24 cellular contexts compared by ENCODE assay signal in genomic region chr20:9126527-9126926, GRCh38. TPM values are rescaled to one million over a fixed set of nuclear protein-coding genes. Genes with fewer than 3 reads are reported as not detected.
DNase-seq lines count a peak whose midpoint lies in the region; ATAC-seq, FAIRE-seq and TF ChIP-seq lines count a peak whose summit lies in the region.
"Had no signal": no experiment of that assay in that cellular context is flagged by ENCODE, and none has a peak within 500 bp of the region (broad histone marks: within the 10 kb centered on the region; RNA-seq: fewer than 3 reads in every experiment).

No MANE protein-coding gene starts in this region.

- FAIRE-seq in keratinocyte (lab: Jason Lieb, UNC): peak; percentile 34
- FAIRE-seq: GM19239, HepG2 had no signal

- no peak for TF ChIP-seq CTCF in keratinocyte (optimal IDR thresholded peaks at IDR 0.05 in 1 of 3, IDR thresholded peaks at IDR 0.05 in 1 of 3, conservative IDR thresholded peaks at IDR 0.05 in 1 of 3; ENCODE audit: extremely low read depth in 1 of 3, insufficient read depth in 2 of 3, low read length in 3 of 3)

- H3K4me3 ChIP-seq in adipocyte (ENCODE audit: low read length) (no peak overlapping the region), keratinocyte (ENCODE audit: control insufficient read depth in 2 of 3, extremely low read depth in 1 of 3, insufficient read depth in 2 of 3, low read depth in 1 of 3, low read length in 3 of 3) (no peak overlapping the region)
- H3K4me3 ChIP-seq: BLaER1, GM23248, SK-N-MC had no signal

- H3K9me3 ChIP-seq in adipocyte (ENCODE audit: control insufficient read depth, low read length): peaks cover 5% of the 10 kb centered on the region
- H3K9me3 ChIP-seq in keratinocyte (ENCODE audit: control insufficient read depth, low read depth, low read length): no peaks in the 10 kb centered on the region

- H3K4me2 ChIP-seq in keratinocyte (ENCODE audit: control insufficient read depth, extremely low read depth, insufficient read depth, low read depth, low read length): no peak overlapping the region
- H3K4me2 ChIP-seq: BLaER1, KMS-11 had no signal

- H3K27me3 ChIP-seq in adipocyte (replicated peaks; ENCODE audit: control insufficient read depth, insufficient read depth, low read length): no peaks in the 10 kb centered on the region
- H3K27me3 ChIP-seq in keratinocyte (ENCODE audit: control insufficient read depth, extremely low read depth, insufficient read depth, low read length): no peaks in the 10 kb centered on the region
- H3K27me3 ChIP-seq: BLaER1 had no signal

- DNase-seq in COLO829 (ENCODE audit: low spot score): peak; percentile 76
- DNase-seq in adipocyte (ENCODE audit: low read depth): peak; percentile 24
- DNase-seq in keratinocyte (ENCODE audit: low read depth, low spot score): no peak
- DNase-seq in activated naive CD4-positive, alpha-beta T cell treated with anti-CD3 and anti-CD28 coated beads, Interleukin-2, amount 50 U/mL, for 16 hours: no peak
- no peak for DNase-seq in activated CD8-positive, alpha-beta T cell treated with anti-CD3 and anti-CD28 coated beads, Interleukin-2, amount 10 ng/mL, durations not matched to agents 7 days and 5 days
- DNase-seq: Calu3; CD4-positive, alpha-beta memory T cell; GF-D8; GM23248; HCEC 1CT; NCI-H146; NCI-H2029 treated with DMSO at 0.1 percent for 48 hours; NCI-H510A; NCI-H748 treated with DMSO at 0.1 percent for 48 hours; NK-92 treated with Interleukin-12 subunit alpha and Interleukin-12 subunit beta, amount 100 ng/mL, for 24 hours; Right ventricle myocardium superior had no signal

- no peaks in the 10 kb centered on the region for H3K36me3 Mint-ChIP-seq in activated CD8-positive, alpha-beta T cell treated with anti-CD3 and anti-CD28 coated beads, Interleukin-2, amount 10 ng/mL, durations not matched to agents 7 days and 5 days (ENCODE audit: low read depth)
- H3K36me3 Mint-ChIP-seq: CD4-positive, alpha-beta memory T cell had no signal

- no peak overlapping the region for H3K27ac Mint-ChIP-seq in activated CD8-positive, alpha-beta T cell treated with anti-CD3 and anti-CD28 coated beads, Interleukin-2, amount 10 ng/mL, durations not matched to agents 7 days and 5 days
- H3K27ac Mint-ChIP-seq: CD4-positive, alpha-beta memory T cell had no signal

- no peak overlapping the region for H3K27ac ChIP-seq in keratinocyte (ENCODE audit: control insufficient read depth, insufficient read depth, low read length)
- H3K27ac ChIP-seq: BLaER1, GM23248, KMS-11, SK-N-MC had no signal

- no peaks in the 10 kb centered on the region for H3K36me3 ChIP-seq in adipocyte (ENCODE audit: control insufficient read depth, insufficient read depth, low read length, severe bottlenecking)
- H3K36me3 ChIP-seq in keratinocyte (ENCODE audit: control insufficient read depth in 2 of 2, extremely low read depth in 1 of 2, insufficient read depth in 2 of 2, low read length in 2 of 2): no peaks in the 10 kb centered on the region
- H3K36me3 ChIP-seq: BLaER1 had no signal

- dilution Hi-C loops in keratinocyte (cut with MboI; ENCODE audit: extremely low pct_ligation_motif_present, low sequenced_read_pairs): no loop called here

- no peaks in the 10 kb centered on the region for H3K4me1 Mint-ChIP-seq in activated CD8-positive, alpha-beta T cell treated with anti-CD3 and anti-CD28 coated beads, Interleukin-2, amount 10 ng/mL, durations not matched to agents 7 days and 5 days (ENCODE audit: low read depth)
- H3K4me1 Mint-ChIP-seq: CD4-positive, alpha-beta memory T cell had no signal

- POLR2A ChIA-PET in activated CD8-positive, alpha-beta T cell treated with anti-CD3 and anti-CD28 coated beads, Interleukin-2, amount 10 ng/mL, durations not matched to agents 7 days and 5 days (lab: Charles Lee): no interaction called here

- no peaks in the 10 kb centered on the region for H3K79me2 ChIP-seq in keratinocyte (ENCODE audit: control insufficient read depth, insufficient read depth, low read length)

- no peak for TF ChIP-seq EP300 in Ishikawa (IDR thresholded peaks at IDR 0.05; ENCODE audit: borderline replicate concordance)

- H3K9ac ChIP-seq in adipocyte (ENCODE audit: low read length) (no peak overlapping the region), keratinocyte (ENCODE audit: control insufficient read depth, extremely low read depth, insufficient read depth, low read length) (no peak overlapping the region)
- H3K9ac ChIP-seq: BLaER1, GM23248, KMS-11 had no signal

- H2AFZ ChIP-seq in keratinocyte (ENCODE audit: control insufficient read depth, low read length): no peak overlapping the region
- H2AFZ ChIP-seq: GM23248 had no signal

- no peak for TF ChIP-seq RAD21 in Ishikawa (IDR thresholded peaks at IDR 0.05; ENCODE audit: low read depth)

- H4K20me1 ChIP-seq in keratinocyte (ENCODE audit: control insufficient read depth, extremely low read depth, insufficient read depth, low read length): no peaks in the 10 kb centered on the region
- H4K20me1 ChIP-seq: BLaER1 had no signal

- no peaks in the 10 kb centered on the region for H3K27me3 Mint-ChIP-seq in activated CD8-positive, alpha-beta T cell treated with anti-CD3 and anti-CD28 coated beads, Interleukin-2, amount 10 ng/mL, durations not matched to agents 7 days and 5 days (ENCODE audit: low read depth)
- H3K27me3 Mint-ChIP-seq: CD4-positive, alpha-beta memory T cell had no signal

- no peaks in the 10 kb centered on the region for H3K9me3 Mint-ChIP-seq in activated CD8-positive, alpha-beta T cell treated with anti-CD3 and anti-CD28 coated beads, Interleukin-2, amount 10 ng/mL, durations not matched to agents 7 days and 5 days (ENCODE audit: insufficient read depth)

- H3K4me3 Mint-ChIP-seq in activated CD8-positive, alpha-beta T cell treated with anti-CD3 and anti-CD28 coated beads, Interleukin-2, amount 10 ng/mL, durations not matched to agents 7 days and 5 days: no peak overlapping the region
- H3K4me3 Mint-ChIP-seq: CD4-positive, alpha-beta memory T cell had no signal

- CTCF ChIA-PET in activated CD8-positive, alpha-beta T cell treated with anti-CD3 and anti-CD28 coated beads, Interleukin-2, amount 10 ng/mL, durations not matched to agents 7 days and 5 days (lab: Charles Lee): no interaction called here

- H3K4me1 ChIP-seq in adipocyte (ENCODE audit: control insufficient read depth, insufficient read depth, low read length) (no peaks in the 10 kb centered on the region), keratinocyte (ENCODE audit: control insufficient read depth, extremely low read depth, insufficient read depth, low read length) (no peaks in the 10 kb centered on the region)
- H3K4me1 ChIP-seq: BLaER1 had no signal

- no peak for ATAC-seq in GM18868 (IDR thresholded peaks at IDR 0.05; ENCODE audit: unreplicated experiment)
- no peak for ATAC-seq in activated CD8-positive, alpha-beta T cell treated with anti-CD3 and anti-CD28 coated beads, Interleukin-2, amount 10 ng/mL, durations not matched to agents 7 days and 5 days
- no peak for ATAC-seq in HG03045 (IDR thresholded peaks at IDR 0.05; ENCODE audit: unreplicated experiment)
- ATAC-seq: HepG2 had no signal

- no peaks in the 10 kb centered on the region for H3K9me1 ChIP-seq in keratinocyte (ENCODE audit: control insufficient read depth, extremely low read depth, insufficient read depth, low read length)

TF ChIP-seq in Ishikawa, 13 proteins besides CTCF, POLR2A, EP300 and RAD21:
- TF ChIP-seq CEBPB (IDR thresholded peaks at IDR 0.05) (peak; percentile 9; the same call in 1 of the 2 replicates), YY1 (IDR thresholded peaks at IDR 0.05; ENCODE audit: low read depth) (no peak), USF1 (IDR thresholded peaks at IDR 0.05) (no peak)

RNA-seq across cellular contexts. Expression of gene PLCB4, which starts 57.6 kb away (rescaled TPM):
- 2.4 to 4.1 TPM (median 3.1 TPM) in 3 replicates for polyA plus RNA-seq in keratinocyte
- polyA plus RNA-seq in keratinocyte (2011; ENCODE audit: low read depth): 1.3 TPM
- 1.3 and 3.6 TPM in 2 replicates for polyA plus RNA-seq in keratinocyte (2011; cell fraction: cytosol; rRNA removed)
- polyA plus RNA-seq in keratinocyte (2011; cell fraction: nucleus; rRNA removed): 6.8 and 8.5 TPM in 2 replicates
- 0.54 and 2.4 TPM in 2 replicates for polyA plus RNA-seq in keratinocyte (2012; ENCODE audit: low replicate concordance)
- 0.69 to 4.3 TPM (median 3.7 TPM) in 3 replicates for polyA minus RNA-seq in keratinocyte
- polyA minus RNA-seq in keratinocyte (2011; cell fraction: cytosol; rRNA and poly(A)+ RNA removed): 3.1 TPM
- polyA minus RNA-seq in keratinocyte (2011; cell fraction: nucleus; rRNA and poly(A)+ RNA removed): 4.1 and 10.0 TPM in 2 replicates
- total RNA-seq in activated CD8-positive, alpha-beta T cell treated with anti-CD3 and anti-CD28 coated beads, Interleukin-2, amount 10 ng/mL, durations not matched to agents 7 days and 5 days: not detected
- total RNA-seq: CD4-positive, alpha-beta memory T cell; HepG2 had no signal
- polyA plus RNA-seq: CD4-positive, alpha-beta memory T cell had no signal

Comparison
In these comparisons a context has a peak if more than half of its experiments do, and no peak if none do; other contexts are left out.
1. DNase-seq: peak in COLO829 (single experiment) and adipocyte (single experiment); none in keratinocyte (single experiment), activated naive CD4-positive, alpha-beta T cell treated with anti-CD3 and anti-CD28 coated beads, Interleukin-2, amount 50 U/mL, for 16 hours (single experiment) and activated CD8-positive, alpha-beta T cell treated with anti-CD3 and anti-CD28 coated beads, Interleukin-2, amount 10 ng/mL, durations not matched to agents 7 days and 5 days (single experiment).